Comparison of ENCODE assay signal across 24 cellular contexts in genomic region chr15:75235760-75236729, GRCh38. TPM values are rescaled to one million over a fixed set of nuclear protein-coding genes. Genes with fewer than 3 reads are reported as not detected.
DNase-seq lines count a peak whose midpoint lies in the region; ATAC-seq and TF ChIP-seq lines count a peak whose summit lies in the region.
"Had no signal": no experiment of that assay in that cellular context is flagged by ENCODE, and none has a peak within 500 bp of the region (broad histone marks: within the 10 kb centered on the region; RNA-seq: fewer than 3 reads in every experiment).

No MANE protein-coding gene starts in this region.

- POLR2A ChIA-PET in activated naive CD8-positive, alpha-beta T cell treated with anti-CD3 and anti-CD28 coated beads, Interleukin-2, amount 10 ng/mL, durations not matched to agents 7 days and 5 days (lab: Charles Lee), result no interaction called here

- DNase-seq in activated naive CD8-positive, alpha-beta T cell treated with anti-CD3 and anti-CD28 coated beads, Interleukin-2, amount 10 ng/mL, durations not matched to agents 7 days and 5 days, result peak; percentile 24
- DNase-seq in activated naive CD8-positive, alpha-beta T cell treated with anti-CD3 and anti-CD28 coated beads for 36 hours, result no peak
- DNase-seq in chondrocyte (ENCODE audit: low spot score), result peak; percentile 48
- DNase-seq in mesenteric fat pad (ENCODE audit: low spot score), result peak; percentile 60
- no peak for DNase-seq in medulla oblongata (ENCODE audit: extremely low spot score)
- no peak for DNase-seq in stimulated activated CD8-positive, alpha-beta memory T cell treated with anti-CD3 and anti-CD28 coated beads, Interleukin-4, amount 100 ng/mL, for 48 hours
- DNase-seq in NCI-H524 treated with DMSO at 0.1 percent for 48 hours (lab: John Stamatoyannopoulos, UW), result no peak
- DNase-seq: activated CD4-positive, alpha-beta T cell treated with anti-CD3 and anti-CD28 coated beads, Interleukin-2, amount 50 U/mL, for 48 hours; amygdala; dermis blood vessel endothelial cell; mucosa of descending colon; NCI-H2107; NCI-H510A; stimulated activated CD4-positive, alpha-beta T cell treated with anti-CD3 and anti-CD28 coated beads, Interleukin-4, amount 100 ng/mL, for 1 hour; stimulated activated naive CD8-positive, alpha-beta T cell treated with anti-CD3 and anti-CD28 coated beads, Interleukin-15, amount 100 ng/mL, for 72 hours; transverse colon had no signal

- peaks cover 18% of the 10 kb centered on the region for H3K27me3 Mint-ChIP-seq in activated naive CD8-positive, alpha-beta T cell treated with anti-CD3 and anti-CD28 coated beads, Interleukin-2, amount 10 ng/mL, durations not matched to agents 7 days and 5 days
- peaks cover 30% of the 10 kb centered on the region for H3K27me3 Mint-ChIP-seq in activated naive CD8-positive, alpha-beta T cell treated with anti-CD3 and anti-CD28 coated beads for 36 hours
- H3K27me3 Mint-ChIP-seq in chondrocyte (ENCODE audit: low read depth), result peaks cover 30% of the 10 kb centered on the region

- no peak overlapping the region for H3K27ac Mint-ChIP-seq in activated naive CD8-positive, alpha-beta T cell treated with anti-CD3 and anti-CD28 coated beads, Interleukin-2, amount 10 ng/mL, durations not matched to agents 7 days and 5 days
- H3K27ac Mint-ChIP-seq in activated naive CD8-positive, alpha-beta T cell treated with anti-CD3 and anti-CD28 coated beads for 36 hours, result no peak overlapping the region
- H3K27ac Mint-ChIP-seq in chondrocyte (ENCODE audit: unreplicated experiment), result no peak overlapping the region
- H3K27ac Mint-ChIP-seq: IgD-negative memory B cell had no signal

- no peak overlapping the region for H3K4me3 Mint-ChIP-seq in activated naive CD8-positive, alpha-beta T cell treated with anti-CD3 and anti-CD28 coated beads, Interleukin-2, amount 10 ng/mL, durations not matched to agents 7 days and 5 days
- H3K4me3 Mint-ChIP-seq in activated naive CD8-positive, alpha-beta T cell treated with anti-CD3 and anti-CD28 coated beads for 36 hours, result no peak overlapping the region
- H3K4me3 Mint-ChIP-seq in chondrocyte (ENCODE audit: unreplicated experiment), result no peak overlapping the region
- H3K4me3 Mint-ChIP-seq: IgD-negative memory B cell; neural crest cell; stimulated activated naive CD8-positive, alpha-beta T cell treated with anti-CD3 and anti-CD28 coated beads, Interleukin-15, amount 100 ng/mL, for 72 hours had no signal

- no peak for TF ChIP-seq CTCF in chondrocyte (IDR thresholded peaks at IDR 0.05)

- H3K36me3 Mint-ChIP-seq in activated naive CD8-positive, alpha-beta T cell treated with anti-CD3 and anti-CD28 coated beads, Interleukin-2, amount 10 ng/mL, durations not matched to agents 7 days and 5 days, result no peaks in the 10 kb centered on the region
- H3K36me3 Mint-ChIP-seq in activated naive CD8-positive, alpha-beta T cell treated with anti-CD3 and anti-CD28 coated beads for 36 hours, result no peaks in the 10 kb centered on the region
- H3K36me3 Mint-ChIP-seq in chondrocyte (ENCODE audit: low read depth), result no peaks in the 10 kb centered on the region

- no peaks in the 10 kb centered on the region for H3K9me3 Mint-ChIP-seq in activated naive CD8-positive, alpha-beta T cell treated with anti-CD3 and anti-CD28 coated beads, Interleukin-2, amount 10 ng/mL, durations not matched to agents 7 days and 5 days
- no peaks in the 10 kb centered on the region for H3K9me3 Mint-ChIP-seq in activated naive CD8-positive, alpha-beta T cell treated with anti-CD3 and anti-CD28 coated beads for 36 hours
- H3K9me3 Mint-ChIP-seq in chondrocyte (ENCODE audit: low read depth), result no peaks in the 10 kb centered on the region
- H3K9me3 Mint-ChIP-seq: stimulated activated naive CD8-positive, alpha-beta T cell treated with anti-CD3 and anti-CD28 coated beads, Interleukin-15, amount 100 ng/mL, for 72 hours had no signal

- ATAC-seq in activated naive CD8-positive, alpha-beta T cell treated with anti-CD3 and anti-CD28 coated beads, Interleukin-2, amount 10 ng/mL, durations not matched to agents 7 days and 5 days (ENCODE audit: low read depth), result no peak
- ATAC-seq in GM18511 (IDR thresholded peaks at IDR 0.05; ENCODE audit: unreplicated experiment), result no peak
- ATAC-seq: left lung; mucosa of descending colon; SK-N-SH treated with all-trans-retinoic acid at 6 μM for 48 hours; stimulated activated naive CD8-positive, alpha-beta T cell treated with anti-CD3 and anti-CD28 coated beads, Interleukin-15, amount 100 ng/mL, for 72 hours had no signal

- H3K4me1 Mint-ChIP-seq in activated naive CD8-positive, alpha-beta T cell treated with anti-CD3 and anti-CD28 coated beads, Interleukin-2, amount 10 ng/mL, durations not matched to agents 7 days and 5 days, result peaks cover 3% of the 10 kb centered on the region
- peaks cover 3% of the 10 kb centered on the region for H3K4me1 Mint-ChIP-seq in activated naive CD8-positive, alpha-beta T cell treated with anti-CD3 and anti-CD28 coated beads for 36 hours
- no peaks in the 10 kb centered on the region for H3K4me1 Mint-ChIP-seq in chondrocyte (ENCODE audit: low read depth)
- H3K4me1 Mint-ChIP-seq: neural crest cell had no signal

RNA-seq across cellular contexts. Expression of gene GOLGA6C, which starts 22.1 kb away (rescaled TPM):
- not detected for total RNA-seq in activated naive CD8-positive, alpha-beta T cell treated with anti-CD3 and anti-CD28 coated beads, Interleukin-2, amount 10 ng/mL, durations not matched to agents 7 days and 5 days
- not detected for total RNA-seq in activated naive CD8-positive, alpha-beta T cell treated with anti-CD3 and anti-CD28 coated beads for 36 hours
- not detected in 3 replicates for total RNA-seq in chondrocyte
- total RNA-seq in mesenteric fat pad, result not detected
- total RNA-seq: dermis blood vessel endothelial cell; endothelial cell of umbilical vein; left lung; mucosa of descending colon; T-helper 2 cell treated with Interferon-gamma antibody and Interleukin-4, amounts not matched to agents 100 ng/mL and 5 ng/mL, for 36 hours; transverse colon had no signal

RNA-seq across cellular contexts. Expression of gene C15orf39, which starts 34.4 kb away (rescaled TPM):
- 10 to 100 TPM; 45.6 to 45.9 TPM for total RNA-seq in activated naive CD8-positive, alpha-beta T cell treated with anti-CD3 and anti-CD28 coated beads, Interleukin-2, amount 10 ng/mL, durations not matched to agents 7 days and 5 days
- 10 to 100 TPM; 34.3 to 35.7 TPM for total RNA-seq in activated naive CD8-positive, alpha-beta T cell treated with anti-CD3 and anti-CD28 coated beads for 36 hours
- 12.2 to 33.4 TPM (median 32.9 TPM) in 3 replicates for total RNA-seq in chondrocyte
- 31.7 TPM for total RNA-seq in mesenteric fat pad

RNA-seq across cellular contexts. Expression of gene GOLGA6D, which starts 46.6 kb away (rescaled TPM):
- not detected for total RNA-seq in activated naive CD8-positive, alpha-beta T cell treated with anti-CD3 and anti-CD28 coated beads, Interleukin-2, amount 10 ng/mL, durations not matched to agents 7 days and 5 days
- not detected for total RNA-seq in activated naive CD8-positive, alpha-beta T cell treated with anti-CD3 and anti-CD28 coated beads for 36 hours
- total RNA-seq in chondrocyte, result 0.15 TPM in 1 of 3 replicates, not detected in the others
- not detected for total RNA-seq in mesenteric fat pad
- total RNA-seq: bronchial epithelial cell; dermis blood vessel endothelial cell; endothelial cell of umbilical vein; left lung; mucosa of descending colon; neural crest cell; T-helper 2 cell treated with Interferon-gamma antibody and Interleukin-4, amounts not matched to agents 100 ng/mL and 5 ng/mL, for 36 hours; transverse colon had no signal

Comparison
In these comparisons a context has a peak if more than half of its experiments do, and no peak if none do; other contexts are left out.
1. DNase-seq: peak in activated naive CD8-positive, alpha-beta T cell treated with anti-CD3 and anti-CD28 coated beads, Interleukin-2, amount 10 ng/mL, durations not matched to agents 7 days and 5 days (single experiment), chondrocyte (single experiment) and mesenteric fat pad (single experiment); none in activated naive CD8-positive, alpha-beta T cell treated with anti-CD3 and anti-CD28 coated beads for 36 hours (single experiment), medulla oblongata (single experiment), stimulated activated CD8-positive, alpha-beta memory T cell treated with anti-CD3 and anti-CD28 coated beads, Interleukin-4, amount 100 ng/mL, for 48 hours (single experiment) and NCI-H524 treated with DMSO at 0.1 percent for 48 hours (single experiment).